Comparison of ENCODE assay signal across 8 cellular contexts in the genomic region with DNA sequence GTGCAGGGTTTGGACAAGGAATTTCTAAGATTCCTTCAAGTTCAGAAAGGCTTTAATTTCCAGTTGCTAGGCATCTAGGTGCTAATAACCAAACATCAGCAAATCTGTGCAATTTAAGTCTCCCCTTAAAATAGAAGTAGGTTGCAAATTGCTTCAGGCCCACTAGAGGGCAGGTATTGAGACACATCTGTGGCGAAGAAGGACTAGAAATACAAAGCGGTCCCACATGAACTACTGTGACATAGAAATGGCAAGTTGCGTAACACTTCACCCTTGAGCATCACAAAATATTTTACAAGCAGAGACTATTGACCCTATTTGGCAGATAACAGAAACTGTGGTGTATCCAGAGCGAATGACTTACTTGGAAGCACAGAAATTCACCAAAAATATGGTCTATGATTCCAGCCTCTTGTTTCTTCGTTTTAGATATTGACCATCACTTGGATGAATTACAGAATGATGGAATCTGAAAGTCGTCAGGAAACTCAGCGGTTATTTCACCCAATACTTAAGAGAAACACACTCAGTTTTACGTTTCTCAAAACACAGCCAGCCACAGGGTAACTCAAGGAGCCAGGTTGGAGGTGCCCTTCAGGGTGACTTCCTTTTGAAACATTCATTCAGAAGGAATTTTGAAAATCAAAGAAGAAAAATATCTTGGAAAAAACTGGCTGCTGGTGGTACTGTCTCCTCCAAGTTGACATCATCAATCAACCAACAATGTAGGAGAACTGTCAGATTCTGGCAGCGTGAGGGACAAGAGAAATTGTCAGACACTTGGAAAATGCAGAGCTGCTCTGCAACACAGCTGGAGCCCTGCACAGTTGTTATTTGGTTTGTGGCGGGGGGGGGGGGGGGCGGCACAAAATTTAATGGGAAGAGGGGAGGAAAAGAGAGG.
DNase-seq lines count a peak whose midpoint lies in the region; ATAC-seq and TF ChIP-seq lines count a peak whose summit lies in the region.

No MANE protein-coding gene starts in this region.

- intact Hi-C loops in mammary epithelial cell (cut with micrococcal nuclease), result loop anchor here (1.0 to 5.0 kb wide), 2 partner anchors 401 to 661 kb away; no protein-coding TSS in a partner anchor
- intact Hi-C loops in psoas muscle (cut with DNase I), result loop anchor here in 1 of 2 donors (5.0 kb wide), 1 partner anchor 661 kb away; no protein-coding TSS in a partner anchor
- intact Hi-C loops in tibial artery (cut with DNase I; ENCODE audit: low total_unique reads), result no loop called here

- CTCF ChIA-PET in mammary epithelial cell (lab: Charles Lee; ENCODE audit: low non-redundant PET), result no interaction called here

- TF ChIP-seq CTCF in GM12875 (IDR thresholded peaks at IDR 0.05; ENCODE audit: borderline replicate concordance, insufficient read depth, low read depth, low read length), result peak; percentile 60; the same call in 1 of the 2 replicates
- TF ChIP-seq CTCF in Loucy (conservative IDR thresholded peaks at IDR 0.05; ENCODE audit: low read length), result peak; percentile 79
- TF ChIP-seq CTCF in mammary epithelial cell (conservative IDR thresholded peaks at IDR 0.05 in 1 of 2, IDR thresholded peaks at IDR 0.05 in 1 of 2; ENCODE audit: extremely low read depth in 1 of 2, insufficient read depth in 1 of 2, low read depth in 1 of 2, low read length in 2 of 2), result peak; percentile 53 to 67
- TF ChIP-seq CTCF in psoas muscle (IDR thresholded peaks at IDR 0.05), result peak; percentile 23
- TF ChIP-seq CTCF in tibial artery (IDR thresholded peaks at IDR 0.05), result peak in 1 of 2 experiments; percentile 32

- H4K20me1 ChIP-seq in Loucy (ENCODE audit: insufficient read depth, low read length, poor library complexity, severe bottlenecking), result no peaks in the 10 kb centered on the region
- H4K20me1 ChIP-seq in mammary epithelial cell (ENCODE audit: insufficient read depth, low read length), result no peaks in the 10 kb centered on the region

- no TSS peak for BruUV-seq in mammary epithelial cell (replicated peaks; lab: Mats Ljungman, UMichigan)

- no peaks in the 10 kb centered on the region for H3K9me2 ChIP-seq in Loucy (replicated peaks; ENCODE audit: low read depth, low read length)

- H3F3A ChIP-seq in Loucy (ENCODE audit: low read depth), result no peaks in the 10 kb centered on the region

- H3K9ac ChIP-seq in Loucy (ENCODE audit: low read depth, low read length, poor library complexity, severe bottlenecking), result no peak overlapping the region
- H3K9ac ChIP-seq in mammary epithelial cell (ENCODE audit: insufficient read depth, low read length), result no peak overlapping the region

- dilution Hi-C loops in mammary epithelial cell (cut with HindIII; ENCODE audit: low sequenced_read_pairs), result no loop called here

- in situ Hi-C loops in mammary epithelial cell (cut with MboI; ENCODE audit: low sequenced_read_pairs in 2 of 2), result no loop called here

- DNase-seq in AG20443 (ENCODE audit: low spot score), result peak; percentile 24
- DNase-seq in mammary epithelial cell, result peak; percentile 20
- no peak for DNase-seq in psoas muscle
- DNase-seq in midbrain (lab: John Stamatoyannopoulos, UW), result no peak
- no peak for DNase-seq in tibial artery

- H3K27ac ChIP-seq in mammary epithelial cell (ENCODE audit: insufficient read depth, low read depth, low read length) (no peak overlapping the region), psoas muscle (no peak overlapping the region), tibial artery (no peak overlapping the region)

- H3K4me1 ChIP-seq in Loucy (ENCODE audit: insufficient read depth, low read length, poor library complexity, severe bottlenecking), result no peaks in the 10 kb centered on the region
- H3K4me1 ChIP-seq in mammary epithelial cell (ENCODE audit: insufficient read depth, low read length), result no peaks in the 10 kb centered on the region
- no peaks in the 10 kb centered on the region for H3K4me1 ChIP-seq in psoas muscle
- H3K4me1 ChIP-seq in tibial artery, result no peaks in the 10 kb centered on the region

- H3K27me3 ChIP-seq in Loucy (ENCODE audit: insufficient read depth, low read length, poor library complexity, severe bottlenecking) (no peaks in the 10 kb centered on the region), mammary epithelial cell (ENCODE audit: insufficient read depth, low read length) (no peaks in the 10 kb centered on the region), psoas muscle (ENCODE audit: insufficient read depth in 3 of 3, low read length in 2 of 3) (no peaks in the 10 kb centered on the region), tibial artery (no peaks in the 10 kb centered on the region)

- H3K4me2 ChIP-seq in Loucy (ENCODE audit: low read depth, low read length, poor library complexity, severe bottlenecking) (no peak overlapping the region), mammary epithelial cell (ENCODE audit: insufficient read depth, low read depth, low read length) (no peak overlapping the region)

- ATAC-seq in psoas muscle (no peak), GM18907 (IDR thresholded peaks at IDR 0.05; ENCODE audit: unreplicated experiment) (no peak)

- no peak overlapping the region for H2AFZ ChIP-seq in Loucy (ENCODE audit: low read length)
- H2AFZ ChIP-seq in mammary epithelial cell (ENCODE audit: low read depth, low read length), result no peak overlapping the region

- H3K79me2 ChIP-seq in Loucy (ENCODE audit: insufficient read depth, low read length) (no peaks in the 10 kb centered on the region), mammary epithelial cell (ENCODE audit: insufficient read depth, low read length) (no peaks in the 10 kb centered on the region)

- H3K9me3 ChIP-seq in Loucy (ENCODE audit: insufficient read depth, low read depth, low read length), result no peaks in the 10 kb centered on the region
- peaks cover 4% of the 10 kb centered on the region for H3K9me3 ChIP-seq in mammary epithelial cell (replicated peaks; ENCODE audit: insufficient read depth, low read length)
- H3K9me3 ChIP-seq in psoas muscle, result no peaks in the 10 kb centered on the region
- no peaks in the 10 kb centered on the region for H3K9me3 ChIP-seq in tibial artery

- WGBS in mammary epithelial cell (ENCODE audit: low coverage, missing lambda C conversion rate), result 36% methylated on average over 9 of the region's 11 CpGs
- WGBS in psoas muscle, 3 donors, result 40 to 58% (median 43%) methylated on average over 10 to 11 of the region's 11 CpGs

- no peak overlapping the region for H3K4me3 ChIP-seq in GM12875 (ENCODE audit: low read depth, low read length)
- H3K4me3 ChIP-seq in Loucy (ENCODE audit: low read length, poor library complexity, severe bottlenecking), result no peak overlapping the region
- H3K4me3 ChIP-seq in mammary epithelial cell (replicated peaks in 1 of 3; ENCODE audit: insufficient read depth in 1 of 3, low read depth in 2 of 3, low read length in 3 of 3), result no peak overlapping the region
- H3K4me3 ChIP-seq in psoas muscle, result no peak overlapping the region
- no peak overlapping the region for H3K4me3 ChIP-seq in tibial artery

- no peaks in the 10 kb centered on the region for H3K36me3 ChIP-seq in Loucy (ENCODE audit: insufficient read depth, low read length)
- H3K36me3 ChIP-seq in mammary epithelial cell (ENCODE audit: insufficient read depth, low read length), result no peaks in the 10 kb centered on the region
- no peaks in the 10 kb centered on the region for H3K36me3 ChIP-seq in psoas muscle (ENCODE audit: insufficient read depth in 1 of 2, low read depth in 1 of 2)
- H3K36me3 ChIP-seq in tibial artery, result no peaks in the 10 kb centered on the region

Comparison
In these comparisons a context has a peak if more than half of its experiments do, and no peak if none do; other contexts are left out.
1. DNase-seq: peak in AG20443 (single experiment) and mammary epithelial cell (single experiment); none in psoas muscle (0 of 2), midbrain (single experiment) and tibial artery (0 of 2).